20 cellular contexts compared by ENCODE assay signal in genomic region chr18:10207682-10208081, GRCh38.
"Had no signal": no experiment of that assay in that cellular context is flagged by ENCODE, and none has a peak within 500 bp of the region (broad histone marks: within the 10 kb centered on the region; RNA-seq: fewer than 3 reads in every experiment).

No MANE protein-coding gene starts in this region.

- H3K4me3 ChIP-seq: colonic mucosa, lung, pancreas, smooth muscle cell, stomach, tibial artery had no signal

- H3K27me3 ChIP-seq: colonic mucosa, neutrophil, pancreas, stomach, tibial artery had no signal

- H3K4me2 ChIP-seq: smooth muscle cell had no signal

- DNase-seq: colonic mucosa; effector CD8-positive, alpha-beta T cell; endodermal cell; hippocampal formation; left colon; natural killer cell; pancreas; retina; stimulated activated CD4-positive, alpha-beta T cell treated with anti-CD3 and anti-CD28 coated beads, Interleukin-12 subunit alpha, Interleukin-12 subunit beta, amount 100 ng/mL, for 4 hours; stimulated activated CD4-positive, alpha-beta T cell treated with anti-CD3 and anti-CD28 coated beads, Interleukin-2, amount 100 ng/mL, for 24 hours; stimulated activated CD4-positive, alpha-beta T cell treated with anti-CD3 and anti-CD28 coated beads, Interleukin-4, amount 100 ng/mL, for 24 hours; stimulated activated naive CD4-positive, alpha-beta T cell treated with Interleukin-2 at 50 U/mL for 16 hours; stomach; tibial artery had no signal

- ATAC-seq: left colon; natural killer cell; pancreas; sciatic nerve; stimulated activated effector memory CD8-positive, alpha-beta T cell treated with anti-CD3 and anti-CD28 coated beads, Interleukin-12 subunit alpha, Interleukin-12 subunit beta, amount 100 ng/mL, for 72 hours had no signal

- H3K27ac ChIP-seq: colonic mucosa, epithelial cell of prostate, neutrophil, pancreas, stomach, tibial artery had no signal

- H3K4me1 ChIP-seq: colonic mucosa, pancreas had no signal

- H3K9me3 ChIP-seq: colonic mucosa, neutrophil, pancreas, stomach, tibial artery had no signal

- H3K36me3 ChIP-seq: colonic mucosa, neutrophil, pancreas, stomach, tibial artery had no signal
